In genomic region chr2:96470636-96471035, GRCh38 we compare ENCODE assay signal across 8 cellular contexts. TPM values are rescaled to one million over a fixed set of nuclear protein-coding genes. Genes with fewer than 3 reads are reported as not detected.
DNase-seq lines count a peak whose midpoint lies in the region; ATAC-seq and TF ChIP-seq lines count a peak whose summit lies in the region.

No MANE protein-coding gene starts in this region.

- no peak for TF ChIP-seq POLR2A in heart left ventricle (IDR thresholded peaks at IDR 0.05)

- peak overlapping the region in 2 of 12 donors; percentile 6 to 18 for H3K27ac ChIP-seq in heart left ventricle
- no peak overlapping the region for H3K27ac ChIP-seq in rectal smooth muscle tissue (ENCODE audit: low read depth, low read length)
- H3K27ac ChIP-seq in aorta (ENCODE audit: low read depth in 1 of 2, low read length in 2 of 2): no peak overlapping the region

- 11 to 26% (median 17%) methylated on average over 15 to 25 of the region's 25 CpGs for WGBS in heart left ventricle, 4 donors
- WGBS in aorta, 2 donors: 4% methylated on average over 22 to 25 of the region's 25 CpGs

- H3K27me3 ChIP-seq in heart left ventricle: peaks cover 0 to 8% (median 0%) of the 10 kb centered on the region in 9 donors
- peaks cover 3% of the 10 kb centered on the region for H3K27me3 ChIP-seq in rectal smooth muscle tissue (ENCODE audit: control insufficient read depth, insufficient read depth, low read length)
- H3K27me3 ChIP-seq in aorta (ENCODE audit: control insufficient read depth in 1 of 2, insufficient read depth in 2 of 2, low read length in 1 of 2): no peaks in the 10 kb centered on the region

- intact Hi-C loops in heart left ventricle (cut with DNase I) (loop anchor here (1.0 to 5.0 kb wide), 4 partner anchors 37 to 63 kb away; partner anchors contain the start of gene NEURL3 (in 5 of the 10)), aorta (cut with DNase I) (loop anchor here in 1 of 2 donors (2.0 kb wide), 1 partner anchor 38 kb away; no protein-coding TSS in a partner anchor)

- no peak for DNase-seq in AG04449 (ENCODE audit: low read depth, low spot score)
- peak; percentile 43 for DNase-seq in activated gamma-delta T cell treated with Interleukin-2 at 50 U/mL for 16 hours
- peak; percentile 50 to 86 (median 57) for DNase-seq in heart left ventricle
- DNase-seq in aorta: peak; percentile 80 to 89

- no peak overlapping the region for H3K9ac ChIP-seq in rectal smooth muscle tissue (ENCODE audit: low read length)

- H3K4me3 ChIP-seq in AG04449 (ENCODE audit: low read depth, low read length) (no peak overlapping the region), heart left ventricle (peak overlapping the region in 11 of 12 donors; percentile 22 to 51 (median 33)), rectal smooth muscle tissue (ENCODE audit: low read length) (peak overlapping the region; percentile 54), aorta (ENCODE audit: low read length in 2 of 2) (peak overlapping the region; percentile 4 to 41)

- no peaks in the 10 kb centered on the region for H3K9me3 ChIP-seq in heart left ventricle
- H3K9me3 ChIP-seq in aorta (ENCODE audit: control insufficient read depth, low read length): no peaks in the 10 kb centered on the region

- H3K36me3 ChIP-seq in heart left ventricle (no peaks in the 10 kb centered on the region), rectal smooth muscle tissue (ENCODE audit: control insufficient read depth, insufficient read depth, low read length) (no peaks in the 10 kb centered on the region), aorta (ENCODE audit: control insufficient read depth in 1 of 2, insufficient read depth in 2 of 2, low read length in 1 of 2) (no peaks in the 10 kb centered on the region)

- TF ChIP-seq CTCF in AG04449 (IDR thresholded peaks at IDR 0.05; ENCODE audit: insufficient read depth, low read length, missing control alignments) (peak; percentile 75), heart left ventricle (IDR thresholded peaks at IDR 0.05) (peak; percentile 50 to 77 (median 63))

- peak; percentile 43 for ATAC-seq in HG03175 (IDR thresholded peaks at IDR 0.05; ENCODE audit: unreplicated experiment)
- peak; percentile 20 to 92 (median 90) for ATAC-seq in heart left ventricle
- ATAC-seq in aorta (ENCODE audit: low FRiP score): peak; percentile 81
- no peak for ATAC-seq in GM21723 (IDR thresholded peaks at IDR 0.05; ENCODE audit: unreplicated experiment)
- no peak for ATAC-seq in GM18867 (IDR thresholded peaks at IDR 0.05; ENCODE audit: unreplicated experiment)

- POLR2A ChIA-PET in AG04449 (lab: Yijun Ruan, JAX): no interaction called here

- peaks cover 0 to 8% (median 5%) of the 10 kb centered on the region in 12 donors for H3K4me1 ChIP-seq in heart left ventricle
- no peaks in the 10 kb centered on the region for H3K4me1 ChIP-seq in rectal smooth muscle tissue (ENCODE audit: control insufficient read depth, insufficient read depth, low read length)
- no peaks in the 10 kb centered on the region for H3K4me1 ChIP-seq in aorta (ENCODE audit: control insufficient read depth in 1 of 2, insufficient read depth in 2 of 2, low read length in 2 of 2)

- CTCF ChIA-PET in AG04449 (lab: Yijun Ruan, JAX): interaction anchor here (1.8 kb wide), 1 partner anchor 16 kb away, joined by 4 read pairs; no protein-coding TSS in a partner anchor

RNA-seq across cellular contexts. Expression of gene NEURL3, which starts 34.5 kb away (rescaled TPM):
- total RNA-seq in heart left ventricle (under 1 TPM in 2 of 9 donors, not detected in 7; 0.27 to 0.75 TPM), aorta (under 1 TPM in 1 of 2 donors, not detected in 1; 0.33 TPM)
- polyA plus RNA-seq in heart left ventricle (under 1 TPM in 1 of 2 donors, not detected in 1; 0.07 TPM), aorta (under 1 TPM in 1 of 2 donors, not detected in 1; 0.75 TPM)

Comparison
In these comparisons a context has a peak if more than half of its experiments do, and no peak if none do; other contexts are left out.
1. ATAC-seq: peak in HG03175 (single experiment), heart left ventricle (4 of 4) and aorta (single experiment); none in GM21723 (single experiment) and GM18867 (single experiment).